ENCODE assay signal across 16 cellular contexts in genomic region chr7:14834888-14835287, GRCh38.
DNase-seq lines count a peak whose midpoint lies in the region; ATAC-seq, FAIRE-seq and TF ChIP-seq lines count a peak whose summit lies in the region.
"Had no signal": no experiment of that assay in that cellular context is flagged by ENCODE, and none has a peak within 500 bp of the region (broad histone marks: within the 10 kb centered on the region; RNA-seq: fewer than 3 reads in every experiment).

No MANE protein-coding gene starts in this region.

- H3K9me3 Mint-ChIP-seq in stimulated activated effector memory CD8-positive, alpha-beta T cell treated with anti-CD3 and anti-CD28 coated beads, Interleukin-12 subunit alpha, Interleukin-12 subunit beta, amount 100 ng/mL, for 72 hours, result no peaks in the 10 kb centered on the region

- no peaks in the 10 kb centered on the region for H3K79me1 ChIP-seq in H1 (ENCODE audit: low read depth, low read length)

- no peak overlapping the region for H4K5ac ChIP-seq in H1 (ENCODE audit: insufficient read length, low read depth, low read length)

- WGBS in H1 (ENCODE audit: extremely low coverage in 1 of 2, insufficient coverage in 1 of 2, insufficient read length in 1 of 2, insufficient replicate concordance in 2 of 2, low coverage in 1 of 2, low lambda C conversion rate in 2 of 2, missing lambda C conversion rate in 1 of 2), 2 experiments, result 85% methylated on average over 1 of the region's 1 CpG; no CpG with 5 or more reads in 1 of the 2 experiments
- WGBS in ovary, 3 donors, result 49 to 63% (median 57%) methylated on average over 1 of the region's 1 CpG

- H2AFZ ChIP-seq in H1 (ENCODE audit: low read length), result no peak overlapping the region

- H3K14ac ChIP-seq in H1 (ENCODE audit: insufficient read length), result no peak overlapping the region

- H3K36me3 Mint-ChIP-seq in stimulated activated effector memory CD8-positive, alpha-beta T cell treated with anti-CD3 and anti-CD28 coated beads, Interleukin-12 subunit alpha, Interleukin-12 subunit beta, amount 100 ng/mL, for 72 hours, result no peaks in the 10 kb centered on the region
- H3K36me3 Mint-ChIP-seq: activated naive CD8-positive, alpha-beta T cell; stimulated activated memory B cell treated with anti-CD40 and anti-IgM and Interleukin-4, amounts not matched to agents 10 μg/mL and 1 μg/mL and 100 μg/mL, for 72 hours had no signal

- H4K8ac ChIP-seq in H1 (ENCODE audit: extremely low read depth, insufficient read depth, low read length), result no peak overlapping the region

- no peak for TF ChIP-seq CTCF in right atrium auricular region (IDR thresholded peaks at IDR 0.05)
- no peak for TF ChIP-seq CTCF in H1 (IDR thresholded peaks at IDR 0.05; ENCODE audit: control extremely low read depth in 1 of 3, insufficient read depth in 1 of 3, low read depth in 1 of 3, low read length in 3 of 3)
- no peak for TF ChIP-seq CTCF in ovary (IDR thresholded peaks at IDR 0.05)

- no peak overlapping the region for H4K91ac ChIP-seq in H1 (replicated peaks; ENCODE audit: insufficient read length, low read length)

- H2BK20ac ChIP-seq in H1 (ENCODE audit: low read length), result no peak overlapping the region

- POLR2A ChIA-PET in H1 (lab: Charles Lee; ENCODE audit: partially characterized antibody), result no interaction called here

- H2BK5ac ChIP-seq in H1 (ENCODE audit: low read depth, low read length), result no peak overlapping the region

- H3K79me2 ChIP-seq in H1 (ENCODE audit: control insufficient read depth in 1 of 2, insufficient read depth in 2 of 2, low read length in 2 of 2), result no peaks in the 10 kb centered on the region

- H3K27me3 ChIP-seq in right atrium auricular region (no peaks in the 10 kb centered on the region), H1 (replicated peaks in 1 of 4; ENCODE audit: control insufficient read depth in 3 of 4, extremely low read depth in 1 of 4, insufficient read depth in 3 of 4, low read length in 3 of 4) (no peaks in the 10 kb centered on the region), ovary (no peaks in the 10 kb centered on the region)

- no peaks in the 10 kb centered on the region for H3K4me1 Mint-ChIP-seq in stimulated activated effector memory CD8-positive, alpha-beta T cell treated with anti-CD3 and anti-CD28 coated beads, Interleukin-12 subunit alpha, Interleukin-12 subunit beta, amount 100 ng/mL, for 72 hours
- H3K4me1 Mint-ChIP-seq: stimulated activated memory B cell treated with anti-CD40 and anti-IgM and Interleukin-4, amounts not matched to agents 10 μg/mL and 1 μg/mL and 100 μg/mL, for 72 hours had no signal

- no peak overlapping the region for H3K4me2 ChIP-seq in H1 (ENCODE audit: insufficient read depth in 1 of 2, low read depth in 2 of 2, low read length in 2 of 2)

- no peak overlapping the region for H3K4me3 ChIP-seq in right atrium auricular region
- no peak overlapping the region for H3K4me3 ChIP-seq in H1 (ENCODE audit: extremely low read depth in 1 of 4, insufficient read depth in 2 of 4, low read depth in 3 of 4, low read length in 4 of 4)
- H3K4me3 ChIP-seq in ovary, result no peak overlapping the region

- no peak for ATAC-seq in left ventricle myocardium superior
- ATAC-seq in stimulated activated effector memory CD8-positive, alpha-beta T cell treated with anti-CD3 and anti-CD28 coated beads, Interleukin-12 subunit alpha, Interleukin-12 subunit beta, amount 100 ng/mL, for 72 hours, result peak; percentile 40
- no peak for ATAC-seq in HG02759 (IDR thresholded peaks at IDR 0.05; ENCODE audit: unreplicated experiment)
- ATAC-seq: stimulated activated memory B cell treated with anti-CD40 and anti-IgM and Interleukin-4, amounts not matched to agents 10 μg/mL and 1 μg/mL and 100 μg/mL, for 72 hours had no signal

- H3K23me2 ChIP-seq in H1 (ENCODE audit: low read depth, low read length), result no peaks in the 10 kb centered on the region

- H3K18ac ChIP-seq in H1 (ENCODE audit: extremely low read depth, low read length), result no peak overlapping the region

- no peak overlapping the region for H2AK5ac ChIP-seq in H1 (ENCODE audit: low read depth, low read length)

- no peak for TF ChIP-seq POLR2A in H1 (IDR thresholded peaks at IDR 0.05; ENCODE audit: control extremely low read depth in 1 of 2, low read depth in 2 of 2, low read length in 2 of 2)
- no peak for TF ChIP-seq POLR2A in ovary (IDR thresholded peaks at IDR 0.05)

- CTCF ChIA-PET in H1 (lab: Charles Lee; ENCODE audit: partially characterized antibody), result interaction anchor here (1.1 to 1.6 kb wide), 2 partner anchors 100 to 117 kb away, joined by 5 read pairs; no protein-coding TSS in a partner anchor

- H3K9ac ChIP-seq in H1 (replicated peaks in 1 of 4; ENCODE audit: extremely low read depth in 1 of 4, low read depth in 3 of 4, low read length in 3 of 4), result no peak overlapping the region

- H3K36me3 ChIP-seq in right atrium auricular region (no peaks in the 10 kb centered on the region), H1 (ENCODE audit: control insufficient read depth in 2 of 4, insufficient read depth in 4 of 4, low read length in 3 of 4) (no peaks in the 10 kb centered on the region), ovary (no peaks in the 10 kb centered on the region)

- TF ChIP-seq RAD21 in H1 (IDR thresholded peaks at IDR 0.05 in 1 of 2, conservative IDR thresholded peaks at IDR 0.05 in 1 of 2; ENCODE audit: low read depth in 2 of 2, low read length in 2 of 2), result no peak

- no peak overlapping the region for H3K4me3 Mint-ChIP-seq in stimulated activated effector memory CD8-positive, alpha-beta T cell treated with anti-CD3 and anti-CD28 coated beads, Interleukin-12 subunit alpha, Interleukin-12 subunit beta, amount 100 ng/mL, for 72 hours
- H3K4me3 Mint-ChIP-seq: activated naive CD8-positive, alpha-beta T cell; stimulated activated memory B cell treated with anti-CD40 and anti-IgM and Interleukin-4, amounts not matched to agents 10 μg/mL and 1 μg/mL and 100 μg/mL, for 72 hours had no signal

- H4K20me1 ChIP-seq in H1 (replicated peaks in 1 of 2; ENCODE audit: control insufficient read depth in 1 of 2, insufficient read depth in 2 of 2, low read length in 2 of 2), result no peaks in the 10 kb centered on the region

- peak overlapping the region; percentile 59 for H2BK120ac ChIP-seq in H1 (replicated peaks; ENCODE audit: low read depth, low read length)

- DNase-seq in right atrium auricular region (ENCODE audit: low spot score), result no peak
- no peak for DNase-seq in left ventricle myocardium superior
- DNase-seq in NCI-H446 (lab: John Stamatoyannopoulos, UW), result peak; percentile 36 to 68
- DNase-seq in H1 (ENCODE audit: low read depth in 1 of 2, low spot score in 2 of 2), result no peak
- no peak for DNase-seq in stimulated activated effector memory CD8-positive, alpha-beta T cell treated with anti-CD3 and anti-CD28 coated beads, Interleukin-12 subunit alpha, Interleukin-12 subunit beta, amount 100 ng/mL, for 72 hours (ENCODE audit: low spot score in 2 of 2)
- DNase-seq in NCI-H526 (lab: John Stamatoyannopoulos, UW), result no peak
- no peak for DNase-seq in ovary
- DNase-seq: activated CD8-positive, alpha-beta memory T cell treated with anti-CD3 and anti-CD28 coated beads, Interleukin-2, amount 50 U/mL, for 4 hours; cortex of kidney; stimulated activated CD4-positive, alpha-beta T cell treated with anti-CD3 and anti-CD28 coated beads, Interleukin-4, amount 100 ng/mL, for 1 hour; SW 1271 had no signal

- H3K4me1 ChIP-seq in right atrium auricular region (peaks cover 0 to 16% of the 10 kb centered on the region in 2 donors), H1 (replicated peaks in 1 of 4; ENCODE audit: control insufficient read depth in 3 of 4, insufficient read depth in 4 of 4, low read length in 3 of 4) (peaks cover 2 to 23% (median 14%) of the 10 kb centered on the region in 4 experiments; a peak in 4 of 7 replicates), ovary (ENCODE audit: insufficient read depth) (no peaks in the 10 kb centered on the region)

- H3K23ac ChIP-seq in H1 (ENCODE audit: insufficient read length), result no peak overlapping the region

- no peak overlapping the region for H2BK15ac ChIP-seq in H1 (ENCODE audit: low read length)

- no peak overlapping the region for H3K27ac Mint-ChIP-seq in stimulated activated effector memory CD8-positive, alpha-beta T cell treated with anti-CD3 and anti-CD28 coated beads, Interleukin-12 subunit alpha, Interleukin-12 subunit beta, amount 100 ng/mL, for 72 hours
- H3K27ac Mint-ChIP-seq: activated naive CD8-positive, alpha-beta T cell; stimulated activated memory B cell treated with anti-CD40 and anti-IgM and Interleukin-4, amounts not matched to agents 10 μg/mL and 1 μg/mL and 100 μg/mL, for 72 hours had no signal

- H3K9me3 ChIP-seq in right atrium auricular region, result no peaks in the 10 kb centered on the region
- no peaks in the 10 kb centered on the region for H3K9me3 ChIP-seq in H1 (ENCODE audit: insufficient read depth in 2 of 2, low read depth in 1 of 2, low read length in 1 of 2)
- no peaks in the 10 kb centered on the region for H3K9me3 ChIP-seq in ovary

- intact Hi-C loops in left ventricle myocardium superior (cut with micrococcal nuclease), result loop anchor here (10.0 kb wide), 1 partner anchor 180 kb away; no protein-coding TSS in a partner anchor
- intact Hi-C loops in ovary (cut with DNase I), result no loop called here

- no peak overlapping the region for H3K4ac ChIP-seq in H1 (replicated peaks; ENCODE audit: insufficient read length, low read depth, low read length)

- FAIRE-seq in H1 (lab: Jason Lieb, UNC), result no peak
- FAIRE-seq: D721Med, keratinocyte had no signal

- TF ChIP-seq EP300 in H1 (IDR thresholded peaks at IDR 0.05; ENCODE audit: borderline replicate concordance in 1 of 2, low read depth in 2 of 2, low read length in 2 of 2), result no peak
- no peak for TF ChIP-seq EP300 in ovary (IDR thresholded peaks at IDR 0.05)

- no peak overlapping the region for H3K56ac ChIP-seq in H1 (replicated peaks; ENCODE audit: insufficient read length, low read depth, low read length)

- H3K27ac ChIP-seq in right atrium auricular region (peak overlapping the region; percentile 69 to 83), H1 (ENCODE audit: low read depth, low read length) (no peak overlapping the region), ovary (no peak overlapping the region)

- no peak overlapping the region for H2BK12ac ChIP-seq in H1 (ENCODE audit: low read depth, low read length)

TF ChIP-seq in H1, 55 proteins besides CTCF, POLR2A, EP300 and RAD21:
- TF ChIP-seq BCL11A (IDR thresholded peaks at IDR 0.05; ENCODE audit: low read depth in 2 of 2, low read length in 2 of 2) (no peak), EGR1 (IDR thresholded peaks at IDR 0.05; ENCODE audit: borderline replicate concordance, low read depth, low read length) (no peak), SRF (IDR thresholded peaks at IDR 0.05; ENCODE audit: low read depth, low read length) (no peak), POU5F1 (IDR thresholded peaks at IDR 0.05; ENCODE audit: low read depth, low read length) (no peak), CHD2 (IDR thresholded peaks at IDR 0.05; ENCODE audit: low read length) (no peak)

Comparison
In these comparisons a context has a peak if more than half of its experiments do, and no peak if none do; other contexts are left out.
1. DNase-seq: peak in NCI-H446 (2 of 2); none in right atrium auricular region (single experiment), left ventricle myocardium superior (single experiment), H1 (0 of 2), stimulated activated effector memory CD8-positive, alpha-beta T cell treated with anti-CD3 and anti-CD28 coated beads, Interleukin-12 subunit alpha, Interleukin-12 subunit beta, amount 100 ng/mL, for 72 hours (0 of 2), NCI-H526 (0 of 2) and ovary (0 of 5).
2. H3K27ac ChIP-seq: peak in right atrium auricular region (2 of 2); none in H1 (single experiment) and ovary (0 of 2).